8 cellular contexts compared by ENCODE assay signal in genomic region chr6:136607932-136608772, GRCh38. TPM values are rescaled to one million over a fixed set of nuclear protein-coding genes. Genes with fewer than 3 reads are reported as not detected.
DNase-seq lines count a peak whose midpoint lies in the region; ATAC-seq and TF ChIP-seq lines count a peak whose summit lies in the region.

No MANE protein-coding gene starts in this region.

- no peaks in the 10 kb centered on the region for H3K27me3 Mint-ChIP-seq in natural killer cell treated with Interleukin-12 subunit alpha and Interleukin-12 subunit beta and Interleukin-15 and Interleukin-18, amount 100 ng/mL, for 72 hours
- no peaks in the 10 kb centered on the region for H3K27me3 Mint-ChIP-seq in stimulated activated naive CD8-positive, alpha-beta T cell treated with anti-CD3 and anti-CD28 coated beads, Interleukin-15, amount 100 ng/mL, for 72 hours

- H3K4me3 ChIP-seq in BE2C (ENCODE audit: low read depth, low read length) (no peak overlapping the region), epithelial cell of proximal tubule (ENCODE audit: low read depth, low read length) (no peak overlapping the region)

- TF ChIP-seq CTCF in BE2C (IDR thresholded peaks at IDR 0.05; ENCODE audit: low read depth, low read length) (peak; percentile 90), epithelial cell of proximal tubule (conservative IDR thresholded peaks at IDR 0.05; ENCODE audit: low read depth, low read length) (peak; percentile 90)

- H3K9me3 Mint-ChIP-seq in natural killer cell treated with Interleukin-12 subunit alpha and Interleukin-12 subunit beta and Interleukin-15 and Interleukin-18, amount 100 ng/mL, for 72 hours = no peaks in the 10 kb centered on the region
- no peaks in the 10 kb centered on the region for H3K9me3 Mint-ChIP-seq in stimulated activated naive CD8-positive, alpha-beta T cell treated with anti-CD3 and anti-CD28 coated beads, Interleukin-15, amount 100 ng/mL, for 72 hours

- H3K36me3 ChIP-seq in BE2C = peaks cover 3% of the 10 kb centered on the region; the same call in 1 of the 2 replicates

- H3K27ac Mint-ChIP-seq in natural killer cell treated with Interleukin-12 subunit alpha and Interleukin-12 subunit beta and Interleukin-15 and Interleukin-18, amount 100 ng/mL, for 72 hours = peak overlapping the region; percentile 11 to 92
- no peak overlapping the region for H3K27ac Mint-ChIP-seq in stimulated activated naive CD8-positive, alpha-beta T cell treated with anti-CD3 and anti-CD28 coated beads, Interleukin-15, amount 100 ng/mL, for 72 hours

- DNase-seq in BE2C = peak; percentile 73
- peak; percentile 5 for DNase-seq in NCI-H82 treated with DMSO at 0.1 percent for 48 hours (lab: John Stamatoyannopoulos, UW; ENCODE audit: unreplicated experiment)
- DNase-seq in activated CD8-positive, alpha-beta memory T cell treated with anti-CD3 and anti-CD28 coated beads for 48 hours (ENCODE audit: low read depth in 2 of 3, low spot score in 2 of 3) = peak; percentile 31 to 74 (median 62)
- no peak for DNase-seq in epithelial cell of proximal tubule (ENCODE audit: low read depth)
- DNase-seq in natural killer cell treated with Interleukin-12 subunit alpha and Interleukin-12 subunit beta and Interleukin-15 and Interleukin-18, amount 100 ng/mL, for 72 hours (ENCODE audit: low spot score) = peak; percentile 66
- peak; percentile 77 to 78 for DNase-seq in stimulated activated naive CD8-positive, alpha-beta T cell treated with anti-CD3 and anti-CD28 coated beads, Interleukin-15, amount 100 ng/mL, for 72 hours

- H3K36me3 Mint-ChIP-seq in natural killer cell treated with Interleukin-12 subunit alpha and Interleukin-12 subunit beta and Interleukin-15 and Interleukin-18, amount 100 ng/mL, for 72 hours = peaks cover 25% of the 10 kb centered on the region

- peak overlapping the region; percentile 28 for H3K4me3 Mint-ChIP-seq in natural killer cell treated with Interleukin-12 subunit alpha and Interleukin-12 subunit beta and Interleukin-15 and Interleukin-18, amount 100 ng/mL, for 72 hours
- no peak overlapping the region for H3K4me3 Mint-ChIP-seq in stimulated activated naive CD8-positive, alpha-beta T cell treated with anti-CD3 and anti-CD28 coated beads, Interleukin-15, amount 100 ng/mL, for 72 hours

- no peaks in the 10 kb centered on the region for H3K9me3 ChIP-seq in BE2C

- H3K4me1 Mint-ChIP-seq in natural killer cell treated with Interleukin-12 subunit alpha and Interleukin-12 subunit beta and Interleukin-15 and Interleukin-18, amount 100 ng/mL, for 72 hours (ENCODE audit: low read depth in 2 of 2) = peaks cover 29 to 38% of the 10 kb centered on the region in 2 donors
- H3K4me1 Mint-ChIP-seq in stimulated activated naive CD8-positive, alpha-beta T cell treated with anti-CD3 and anti-CD28 coated beads, Interleukin-15, amount 100 ng/mL, for 72 hours = peaks cover 15% of the 10 kb centered on the region

- ATAC-seq in GM18870 (IDR thresholded peaks at IDR 0.05; ENCODE audit: unreplicated experiment) = peak; percentile 83
- peak; percentile 94 for ATAC-seq in HG03159 (IDR thresholded peaks at IDR 0.05; ENCODE audit: unreplicated experiment)
- ATAC-seq in natural killer cell treated with Interleukin-12 subunit alpha and Interleukin-12 subunit beta and Interleukin-15 and Interleukin-18, amount 100 ng/mL, for 72 hours = peak; percentile 83 to 85
- ATAC-seq in stimulated activated naive CD8-positive, alpha-beta T cell treated with anti-CD3 and anti-CD28 coated beads, Interleukin-15, amount 100 ng/mL, for 72 hours = peak; percentile 93

- H3K27me3 ChIP-seq in BE2C = no peaks in the 10 kb centered on the region

- H3K4me1 ChIP-seq in BE2C = peaks cover 8% of the 10 kb centered on the region

RNA-seq across cellular contexts. Expression of gene MAP7, which starts 57.9 kb away (rescaled TPM):
- polyA plus RNA-seq in BE2C (2012; ENCODE audit: insufficient read depth, insufficient read length, low read depth) = 16.1 TPM
- total RNA-seq in epithelial cell of proximal tubule = 12.9 and 16.1 TPM in 2 replicates
- total RNA-seq in natural killer cell treated with Interleukin-12 subunit alpha and Interleukin-12 subunit beta and Interleukin-15 and Interleukin-18, amount 100 ng/mL, for 72 hours = under 1 TPM; 0.73 to 0.83 TPM

Comparison
In these comparisons a context has a peak if more than half of its experiments do, and no peak if none do; other contexts are left out.
1. H3K27ac Mint-ChIP-seq: peak in natural killer cell treated with Interleukin-12 subunit alpha and Interleukin-12 subunit beta and Interleukin-15 and Interleukin-18, amount 100 ng/mL, for 72 hours (2 of 2); none in stimulated activated naive CD8-positive, alpha-beta T cell treated with anti-CD3 and anti-CD28 coated beads, Interleukin-15, amount 100 ng/mL, for 72 hours (0 of 2).
2. Peak in every context shown above with its lines, with median percentiles within 50 percentile points of each other: ATAC-seq.